Comparison of ENCODE assay signal across 3 cellular contexts in the genomic region with DNA sequence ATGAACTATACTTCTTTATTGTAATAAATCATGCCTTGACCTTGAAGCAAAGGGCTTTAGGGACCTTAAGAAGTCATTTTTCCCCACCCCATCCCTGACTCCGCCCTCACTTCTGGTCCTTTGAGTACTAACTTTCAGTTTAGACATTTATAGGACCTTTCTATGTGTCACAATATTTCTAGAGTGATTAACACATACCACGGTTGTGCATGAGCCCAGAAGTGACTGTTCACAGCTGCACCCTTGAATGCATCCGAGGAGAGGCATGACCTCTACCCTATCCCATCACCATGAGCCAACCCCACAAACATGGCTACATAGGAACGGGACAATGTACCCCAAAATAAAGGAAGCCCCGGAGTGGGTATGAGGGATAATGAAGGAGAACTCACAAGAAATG.
TF ChIP-seq lines count a peak whose summit lies in the region.

No MANE protein-coding gene starts in this region.

TF ChIP-seq in A549, 52 proteins besides CTCF, POLR2A, EP300 and RAD21 (continued from another document):
- TF ChIP-seq, protein P1, sequence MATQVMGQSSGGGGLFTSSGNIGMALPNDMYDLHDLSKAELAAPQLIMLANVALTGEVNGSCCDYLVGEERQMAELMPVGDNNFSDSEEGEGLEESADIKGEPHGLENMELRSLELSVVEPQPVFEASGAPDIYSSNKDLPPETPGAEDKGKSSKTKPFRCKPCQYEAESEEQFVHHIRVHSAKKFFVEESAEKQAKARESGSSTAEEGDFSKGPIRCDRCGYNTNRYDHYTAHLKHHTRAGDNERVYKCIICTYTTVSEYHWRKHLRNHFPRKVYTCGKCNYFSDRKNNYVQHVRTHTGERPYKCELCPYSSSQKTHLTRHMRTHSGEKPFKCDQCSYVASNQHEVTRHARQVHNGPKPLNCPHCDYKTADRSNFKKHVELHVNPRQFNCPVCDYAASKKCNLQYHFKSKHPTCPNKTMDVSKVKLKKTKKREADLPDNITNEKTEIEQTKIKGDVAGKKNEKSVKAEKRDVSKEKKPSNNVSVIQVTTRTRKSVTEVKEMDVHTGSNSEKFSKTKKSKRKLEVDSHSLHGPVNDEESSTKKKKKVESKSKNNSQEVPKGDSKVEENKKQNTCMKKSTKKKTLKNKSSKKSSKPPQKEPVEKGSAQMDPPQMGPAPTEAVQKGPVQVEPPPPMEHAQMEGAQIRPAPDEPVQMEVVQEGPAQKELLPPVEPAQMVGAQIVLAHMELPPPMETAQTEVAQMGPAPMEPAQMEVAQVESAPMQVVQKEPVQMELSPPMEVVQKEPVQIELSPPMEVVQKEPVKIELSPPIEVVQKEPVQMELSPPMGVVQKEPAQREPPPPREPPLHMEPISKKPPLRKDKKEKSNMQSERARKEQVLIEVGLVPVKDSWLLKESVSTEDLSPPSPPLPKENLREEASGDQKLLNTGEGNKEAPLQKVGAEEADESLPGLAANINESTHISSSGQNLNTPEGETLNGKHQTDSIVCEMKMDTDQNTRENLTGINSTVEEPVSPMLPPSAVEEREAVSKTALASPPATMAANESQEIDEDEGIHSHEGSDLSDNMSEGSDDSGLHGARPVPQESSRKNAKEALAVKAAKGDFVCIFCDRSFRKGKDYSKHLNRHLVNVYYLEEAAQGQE (IDR thresholded peaks at IDR 0.05): no peak

TF ChIP-seq in GM23338, 12 proteins besides CTCF, POLR2A, EP300 and RAD21:
- TF ChIP-seq, protein P1 (IDR thresholded peaks at IDR 0.05; ENCODE audit: unreplicated experiment): no peak

TF ChIP-seq in HepG2, 621 proteins besides CTCF, POLR2A, EP300 and RAD21 (continued from another document and continues in another):
- TF ChIP-seq, protein P2, sequence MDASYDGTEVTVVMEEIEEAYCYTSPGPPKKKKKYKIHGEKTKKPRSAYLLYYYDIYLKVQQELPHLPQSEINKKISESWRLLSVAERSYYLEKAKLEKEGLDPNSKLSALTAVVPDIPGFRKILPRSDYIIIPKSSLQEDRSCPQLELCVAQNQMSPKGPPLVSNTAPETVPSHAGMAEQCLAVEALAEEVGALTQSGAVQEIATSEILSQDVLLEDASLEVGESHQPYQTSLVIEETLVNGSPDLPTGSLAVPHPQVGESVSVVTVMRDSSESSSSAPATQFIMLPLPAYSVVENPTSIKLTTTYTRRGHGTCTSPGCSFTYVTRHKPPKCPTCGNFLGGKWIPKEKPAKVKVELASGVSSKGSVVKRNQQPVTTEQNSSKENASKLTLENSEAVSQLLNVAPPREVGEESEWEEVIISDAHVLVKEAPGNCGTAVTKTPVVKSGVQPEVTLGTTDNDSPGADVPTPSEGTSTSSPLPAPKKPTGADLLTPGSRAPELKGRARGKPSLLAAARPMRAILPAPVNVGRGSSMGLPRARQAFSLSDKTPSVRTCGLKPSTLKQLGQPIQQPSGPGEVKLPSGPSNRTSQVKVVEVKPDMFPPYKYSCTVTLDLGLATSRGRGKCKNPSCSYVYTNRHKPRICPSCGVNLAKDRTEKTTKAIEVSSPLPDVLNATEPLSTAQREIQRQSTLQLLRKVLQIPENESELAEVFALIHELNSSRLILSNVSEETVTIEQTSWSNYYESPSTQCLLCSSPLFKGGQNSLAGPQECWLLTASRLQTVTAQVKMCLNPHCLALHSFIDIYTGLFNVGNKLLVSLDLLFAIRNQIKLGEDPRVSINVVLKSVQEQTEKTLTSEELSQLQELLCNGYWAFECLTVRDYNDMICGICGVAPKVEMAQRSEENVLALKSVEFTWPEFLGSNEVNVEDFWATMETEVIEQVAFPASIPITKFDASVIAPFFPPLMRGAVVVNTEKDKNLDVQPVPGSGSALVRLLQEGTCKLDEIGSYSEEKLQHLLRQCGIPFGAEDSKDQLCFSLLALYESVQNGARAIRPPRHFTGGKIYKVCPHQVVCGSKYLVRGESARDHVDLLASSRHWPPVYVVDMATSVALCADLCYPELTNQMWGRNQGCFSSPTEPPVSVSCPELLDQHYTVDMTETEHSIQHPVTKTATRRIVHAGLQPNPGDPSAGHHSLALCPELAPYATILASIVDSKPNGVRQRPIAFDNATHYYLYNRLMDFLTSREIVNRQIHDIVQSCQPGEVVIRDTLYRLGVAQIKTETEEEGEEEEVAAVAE (CRISPR knock-in tag; IDR thresholded peaks at IDR 0.05; ENCODE audit: borderline replicate concordance): no peak
- TF ChIP-seq, protein P3, sequence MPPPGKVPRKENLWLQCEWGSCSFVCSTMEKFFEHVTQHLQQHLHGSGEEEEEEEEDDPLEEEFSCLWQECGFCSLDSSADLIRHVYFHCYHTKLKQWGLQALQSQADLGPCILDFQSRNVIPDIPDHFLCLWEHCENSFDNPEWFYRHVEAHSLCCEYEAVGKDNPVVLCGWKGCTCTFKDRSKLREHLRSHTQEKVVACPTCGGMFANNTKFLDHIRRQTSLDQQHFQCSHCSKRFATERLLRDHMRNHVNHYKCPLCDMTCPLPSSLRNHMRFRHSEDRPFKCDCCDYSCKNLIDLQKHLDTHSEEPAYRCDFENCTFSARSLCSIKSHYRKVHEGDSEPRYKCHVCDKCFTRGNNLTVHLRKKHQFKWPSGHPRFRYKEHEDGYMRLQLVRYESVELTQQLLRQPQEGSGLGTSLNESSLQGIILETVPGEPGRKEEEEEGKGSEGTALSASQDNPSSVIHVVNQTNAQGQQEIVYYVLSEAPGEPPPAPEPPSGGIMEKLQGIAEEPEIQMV (CRISPR knock-in tag; IDR thresholded peaks at IDR 0.05; ENCODE audit: low read depth): no peak
- no peak for TF ChIP-seq PITX1 (CRISPR knock-in tag; IDR thresholded peaks at IDR 0.05)
- TF ChIP-seq, protein P4, sequence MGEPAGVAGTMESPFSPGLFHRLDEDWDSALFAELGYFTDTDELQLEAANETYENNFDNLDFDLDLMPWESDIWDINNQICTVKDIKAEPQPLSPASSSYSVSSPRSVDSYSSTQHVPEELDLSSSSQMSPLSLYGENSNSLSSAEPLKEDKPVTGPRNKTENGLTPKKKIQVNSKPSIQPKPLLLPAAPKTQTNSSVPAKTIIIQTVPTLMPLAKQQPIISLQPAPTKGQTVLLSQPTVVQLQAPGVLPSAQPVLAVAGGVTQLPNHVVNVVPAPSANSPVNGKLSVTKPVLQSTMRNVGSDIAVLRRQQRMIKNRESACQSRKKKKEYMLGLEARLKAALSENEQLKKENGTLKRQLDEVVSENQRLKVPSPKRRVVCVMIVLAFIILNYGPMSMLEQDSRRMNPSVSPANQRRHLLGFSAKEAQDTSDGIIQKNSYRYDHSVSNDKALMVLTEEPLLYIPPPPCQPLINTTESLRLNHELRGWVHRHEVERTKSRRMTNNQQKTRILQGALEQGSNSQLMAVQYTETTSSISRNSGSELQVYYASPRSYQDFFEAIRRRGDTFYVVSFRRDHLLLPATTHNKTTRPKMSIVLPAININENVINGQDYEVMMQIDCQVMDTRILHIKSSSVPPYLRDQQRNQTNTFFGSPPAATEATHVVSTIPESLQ (CRISPR knock-in tag; conservative IDR thresholded peaks at IDR 0.05): no peak
- no peak for TF ChIP-seq ZFP41 (CRISPR knock-in tag; IDR thresholded peaks at IDR 0.05; ENCODE audit: borderline replicate concordance)
- TF ChIP-seq ESRRA (CRISPR knock-in tag; IDR thresholded peaks at IDR 0.05; ENCODE audit: low read depth): no peak
- TF ChIP-seq, protein P5, sequence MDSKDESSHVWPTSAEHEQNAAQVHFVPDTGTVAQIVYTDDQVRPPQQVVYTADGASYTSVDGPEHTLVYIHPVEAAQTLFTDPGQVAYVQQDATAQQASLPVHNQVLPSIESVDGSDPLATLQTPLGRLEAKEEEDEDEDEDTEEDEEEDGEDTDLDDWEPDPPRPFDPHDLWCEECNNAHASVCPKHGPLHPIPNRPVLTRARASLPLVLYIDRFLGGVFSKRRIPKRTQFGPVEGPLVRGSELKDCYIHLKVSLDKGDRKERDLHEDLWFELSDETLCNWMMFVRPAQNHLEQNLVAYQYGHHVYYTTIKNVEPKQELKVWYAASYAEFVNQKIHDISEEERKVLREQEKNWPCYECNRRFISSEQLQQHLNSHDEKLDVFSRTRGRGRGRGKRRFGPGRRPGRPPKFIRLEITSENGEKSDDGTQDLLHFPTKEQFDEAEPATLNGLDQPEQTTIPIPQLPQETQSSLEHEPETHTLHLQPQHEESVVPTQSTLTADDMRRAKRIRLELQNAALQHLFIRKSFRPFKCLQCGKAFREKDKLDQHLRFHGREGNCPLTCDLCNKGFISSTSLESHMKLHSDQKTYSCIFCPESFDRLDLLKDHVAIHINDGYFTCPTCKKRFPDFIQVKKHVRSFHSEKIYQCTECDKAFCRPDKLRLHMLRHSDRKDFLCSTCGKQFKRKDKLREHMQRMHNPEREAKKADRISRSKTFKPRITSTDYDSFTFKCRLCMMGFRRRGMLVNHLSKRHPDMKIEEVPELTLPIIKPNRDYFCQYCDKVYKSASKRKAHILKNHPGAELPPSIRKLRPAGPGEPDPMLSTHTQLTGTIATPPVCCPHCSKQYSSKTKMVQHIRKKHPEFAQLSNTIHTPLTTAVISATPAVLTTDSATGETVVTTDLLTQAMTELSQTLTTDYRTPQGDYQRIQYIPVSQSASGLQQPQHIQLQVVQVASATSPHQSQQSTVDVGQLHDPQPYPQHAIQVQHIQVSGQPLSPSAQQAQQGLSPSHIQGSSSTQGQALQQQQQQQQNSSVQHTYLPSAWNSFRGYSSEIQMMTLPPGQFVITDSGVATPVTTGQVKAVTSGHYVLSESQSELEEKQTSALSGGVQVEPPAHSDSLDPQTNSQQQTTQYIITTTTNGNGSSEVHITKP (CRISPR knock-in tag; IDR thresholded peaks at IDR 0.05; ENCODE audit: low read depth): no peak
- no peak for TF ChIP-seq ZSCAN21 (CRISPR knock-in tag; IDR thresholded peaks at IDR 0.05; ENCODE audit: borderline replicate concordance)
- TF ChIP-seq, protein P6, sequence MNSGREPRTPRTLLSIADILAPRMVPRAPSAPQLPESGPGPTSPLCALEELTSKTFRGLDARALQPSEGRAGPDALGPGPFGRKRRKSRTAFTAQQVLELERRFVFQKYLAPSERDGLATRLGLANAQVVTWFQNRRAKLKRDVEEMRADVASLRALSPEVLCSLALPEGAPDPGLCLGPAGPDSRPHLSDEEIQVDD (CRISPR knock-in tag; IDR thresholded peaks at IDR 0.05; ENCODE audit: borderline replicate concordance): no peak
- TF ChIP-seq, protein P7, sequence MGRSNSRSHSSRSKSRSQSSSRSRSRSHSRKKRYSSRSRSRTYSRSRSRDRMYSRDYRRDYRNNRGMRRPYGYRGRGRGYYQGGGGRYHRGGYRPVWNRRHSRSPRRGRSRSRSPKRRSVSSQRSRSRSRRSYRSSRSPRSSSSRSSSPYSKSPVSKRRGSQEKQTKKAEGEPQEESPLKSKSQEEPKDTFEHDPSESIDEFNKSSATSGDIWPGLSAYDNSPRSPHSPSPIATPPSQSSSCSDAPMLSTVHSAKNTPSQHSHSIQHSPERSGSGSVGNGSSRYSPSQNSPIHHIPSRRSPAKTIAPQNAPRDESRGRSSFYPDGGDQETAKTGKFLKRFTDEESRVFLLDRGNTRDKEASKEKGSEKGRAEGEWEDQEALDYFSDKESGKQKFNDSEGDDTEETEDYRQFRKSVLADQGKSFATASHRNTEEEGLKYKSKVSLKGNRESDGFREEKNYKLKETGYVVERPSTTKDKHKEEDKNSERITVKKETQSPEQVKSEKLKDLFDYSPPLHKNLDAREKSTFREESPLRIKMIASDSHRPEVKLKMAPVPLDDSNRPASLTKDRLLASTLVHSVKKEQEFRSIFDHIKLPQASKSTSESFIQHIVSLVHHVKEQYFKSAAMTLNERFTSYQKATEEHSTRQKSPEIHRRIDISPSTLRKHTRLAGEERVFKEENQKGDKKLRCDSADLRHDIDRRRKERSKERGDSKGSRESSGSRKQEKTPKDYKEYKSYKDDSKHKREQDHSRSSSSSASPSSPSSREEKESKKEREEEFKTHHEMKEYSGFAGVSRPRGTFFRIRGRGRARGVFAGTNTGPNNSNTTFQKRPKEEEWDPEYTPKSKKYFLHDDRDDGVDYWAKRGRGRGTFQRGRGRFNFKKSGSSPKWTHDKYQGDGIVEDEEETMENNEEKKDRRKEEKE (IDR thresholded peaks at IDR 0.05): no peak
- TF ChIP-seq, protein P8, sequence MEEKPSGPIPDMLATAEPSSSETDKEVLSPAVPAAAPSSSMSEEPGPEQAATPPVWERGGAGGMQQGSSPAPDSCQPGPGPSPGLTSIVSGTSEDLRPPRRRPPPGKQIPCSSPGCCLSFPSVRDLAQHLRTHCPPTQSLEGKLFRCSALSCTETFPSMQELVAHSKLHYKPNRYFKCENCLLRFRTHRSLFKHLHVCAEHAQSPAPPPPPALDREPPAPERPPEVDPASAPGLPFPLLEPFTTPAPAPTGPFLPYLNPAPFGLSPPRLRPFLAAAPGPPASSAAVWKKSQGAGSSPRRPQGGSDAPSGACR (CRISPR knock-in tag; IDR thresholded peaks at IDR 0.05): no peak
- TF ChIP-seq ZNF816 (CRISPR knock-in tag; IDR thresholded peaks at IDR 0.05; ENCODE audit: borderline replicate concordance): no peak
- TF ChIP-seq ZSCAN29 (CRISPR knock-in tag; conservative IDR thresholded peaks at IDR 0.05): no peak
